ENCODE assay signal across 8 cellular contexts in the genomic region with DNA sequence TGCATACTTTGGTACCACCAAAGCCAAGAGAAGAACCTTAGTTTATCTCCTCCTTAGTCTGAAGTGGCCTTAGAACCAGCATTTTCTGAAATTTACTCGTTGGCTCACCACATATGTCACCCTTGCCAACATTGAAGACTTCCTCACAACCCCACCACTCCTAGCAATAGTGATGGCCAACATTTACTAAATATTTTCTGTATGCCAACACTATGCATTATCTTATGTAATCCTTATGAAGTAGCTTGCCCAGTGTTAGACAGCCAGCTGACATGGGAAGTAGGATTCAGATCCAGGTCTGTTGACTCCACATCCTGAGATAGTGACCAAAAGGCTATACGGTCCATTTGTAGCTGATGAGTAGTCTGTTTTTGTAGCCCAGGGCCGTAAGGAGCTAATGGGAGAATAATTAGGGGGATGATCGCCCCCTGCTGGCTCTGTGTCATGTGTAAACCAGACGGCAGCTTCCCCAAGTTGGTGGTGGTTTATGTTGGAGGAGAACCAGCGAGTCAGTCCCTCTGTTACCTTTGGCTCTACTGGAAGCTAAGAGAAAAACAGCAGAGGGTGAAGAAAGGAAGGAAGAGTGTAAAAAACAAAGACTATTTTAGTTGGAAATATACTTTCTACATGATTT.
DNase-seq lines count a peak whose midpoint lies in the region; ATAC-seq and TF ChIP-seq lines count a peak whose summit lies in the region.

No MANE protein-coding gene starts in this region.

- H3K4me3 ChIP-seq in HFF-Myc (replicated peaks; ENCODE audit: low read depth, low read length) = no peak overlapping the region

- no peak for ATAC-seq in HG03442 (IDR thresholded peaks at IDR 0.05; ENCODE audit: unreplicated experiment)

- in situ Hi-C loops in T47D (cut with HindIII; ENCODE audit: low pct_unique_long_range_greater_than_20kb, low sequenced_read_pairs) = no loop called here

- peak; percentile 75 for TF ChIP-seq CTCF in HFF-Myc (IDR thresholded peaks at IDR 0.05; ENCODE audit: low read depth, low read length, missing control alignments)

- DNase-seq in DMS53 (lab: John Stamatoyannopoulos, UW) (peak; percentile 89), HFF-Myc (ENCODE audit: extremely low read depth, low read depth) (peak; percentile 73), NCI-H2107 (lab: John Stamatoyannopoulos, UW) (peak; percentile 26), UCSD-AML1 (lab: John Stamatoyannopoulos, UW; ENCODE audit: unreplicated experiment) (peak; percentile 68), T47D (ENCODE audit: low read depth in 1 of 2, low spot score in 1 of 2) (peak; percentile 26 to 74), inferior parietal cortex (ENCODE audit: extremely low spot score) (peak; percentile 85)
- DNase-seq in stimulated activated CD4-positive, alpha-beta T cell treated with anti-CD3 and anti-CD28 coated beads, Interleukin-12 subunit alpha, Interleukin-12 subunit beta, amount 100 ng/mL, for 4 hours = peak; percentile 69

Comparison
In these comparisons a context has a peak if more than half of its experiments do, and no peak if none do; other contexts are left out.
1. DNase-seq: peak in every context shown above with its lines; median percentile 89 in DMS53; 85 in inferior parietal cortex; 73 in HFF-Myc; 69 in stimulated activated CD4-positive, alpha-beta T cell treated with anti-CD3 and anti-CD28 coated beads, Interleukin-12 subunit alpha, Interleukin-12 subunit beta, amount 100 ng/mL, for 4 hours; 68 in UCSD-AML1; 50 in T47D; 26 in NCI-H2107.